Comparison of ENCODE assay signal across 26 cellular contexts in the genomic region with DNA sequence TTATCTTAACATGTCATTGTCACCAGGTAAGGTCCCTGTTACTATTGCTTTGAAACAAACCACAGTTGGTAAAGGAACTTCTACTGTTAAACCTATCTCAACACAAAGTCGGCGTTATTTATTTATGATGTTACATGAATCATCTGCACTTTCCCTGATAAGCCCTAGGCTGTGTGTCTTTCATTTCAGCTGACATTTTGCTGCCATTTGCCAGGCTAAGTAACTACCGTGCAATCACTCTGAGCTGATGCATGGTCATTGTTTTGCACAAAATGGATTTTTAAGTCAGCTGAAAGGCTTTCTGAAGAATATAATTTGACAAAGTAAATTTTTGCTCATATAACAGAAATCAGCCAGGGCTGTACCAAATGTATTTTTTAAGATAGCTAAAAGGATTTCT.
DNase-seq lines count a peak whose midpoint lies in the region; ATAC-seq, FAIRE-seq and TF ChIP-seq lines count a peak whose summit lies in the region.
"Had no signal": no experiment of that assay in that cellular context is flagged by ENCODE, and none has a peak within 500 bp of the region (broad histone marks: within the 10 kb centered on the region; RNA-seq: fewer than 3 reads in every experiment).

No MANE protein-coding gene starts in this region.

- H3K79me2 ChIP-seq in PC-3 (ENCODE audit: low read length) (no peaks in the 10 kb centered on the region), keratinocyte (ENCODE audit: control insufficient read depth, insufficient read depth, low read length) (no peaks in the 10 kb centered on the region)

- H3K4me3 ChIP-seq in BE2C (ENCODE audit: low read depth, low read length): no peak overlapping the region
- H3K4me3 ChIP-seq in PC-3 (ENCODE audit: low read length): no peak overlapping the region
- no peak overlapping the region for H3K4me3 ChIP-seq in brain microvascular endothelial cell (ENCODE audit: low read depth, low read length)
- H3K4me3 ChIP-seq in keratinocyte (ENCODE audit: control insufficient read depth in 2 of 3, extremely low read depth in 1 of 3, insufficient read depth in 2 of 3, low read depth in 1 of 3, low read length in 3 of 3): no peak overlapping the region
- H3K4me3 ChIP-seq: K562 had no signal

- H3K9me3 ChIP-seq in BE2C (no peaks in the 10 kb centered on the region), PC-3 (ENCODE audit: low read length) (no peaks in the 10 kb centered on the region), keratinocyte (ENCODE audit: control insufficient read depth, low read depth, low read length) (peaks cover 6% of the 10 kb centered on the region)

- H3K9ac ChIP-seq in PC-3 (ENCODE audit: low read length): no peak overlapping the region
- H3K9ac ChIP-seq in keratinocyte (ENCODE audit: control insufficient read depth, extremely low read depth, insufficient read depth, low read length): no peak overlapping the region

- dilution Hi-C loops in keratinocyte (cut with MboI; ENCODE audit: extremely low pct_ligation_motif_present, low sequenced_read_pairs): no loop called here

- in situ Hi-C loops in brain microvascular endothelial cell (cut with HindIII; ENCODE audit: low pct_ligation_motif_present, low sequenced_read_pairs): no loop called here

- ATAC-seq in PC-3 (peak; percentile 38; the same call in 1 of the 2 replicates), GM19328 (IDR thresholded peaks at IDR 0.05; ENCODE audit: unreplicated experiment) (no peak), HG02885 (IDR thresholded peaks at IDR 0.05; ENCODE audit: poor library complexity, unreplicated experiment) (no peak)
- ATAC-seq: K562 had no signal

- H3K9me2 ChIP-seq in PC-3 (replicated peaks; ENCODE audit: low read length): no peaks in the 10 kb centered on the region

- CTCF ChIA-PET in PC-3 (lab: Charles Lee): no interaction called here
- CTCF ChIA-PET in activated naive CD4-positive, alpha-beta T cell treated with anti-CD3 and anti-CD28 coated beads for 36 hours (lab: Charles Lee): no interaction called here

- H3K9me3 Mint-ChIP-seq in activated naive CD4-positive, alpha-beta T cell treated with anti-CD3 and anti-CD28 coated beads for 36 hours: peaks cover 7% of the 10 kb centered on the region

- no peak overlapping the region for H2AFZ ChIP-seq in PC-3 (ENCODE audit: low read length)
- peak overlapping the region; percentile 5 for H2AFZ ChIP-seq in keratinocyte (ENCODE audit: control insufficient read depth, low read length)

- no peaks in the 10 kb centered on the region for H3K36me3 ChIP-seq in BE2C
- no peaks in the 10 kb centered on the region for H3K36me3 ChIP-seq in PC-3 (ENCODE audit: low read depth, low read length)
- no peaks in the 10 kb centered on the region for H3K36me3 ChIP-seq in brain microvascular endothelial cell (replicated peaks)
- H3K36me3 ChIP-seq in keratinocyte (ENCODE audit: control insufficient read depth in 2 of 2, extremely low read depth in 1 of 2, insufficient read depth in 2 of 2, low read length in 2 of 2): no peaks in the 10 kb centered on the region

- H3K4me1 ChIP-seq in BE2C: peaks cover 18% of the 10 kb centered on the region
- H3K4me1 ChIP-seq in PC-3 (ENCODE audit: insufficient read depth, low read length): no peaks in the 10 kb centered on the region
- peaks cover 6% of the 10 kb centered on the region for H3K4me1 ChIP-seq in keratinocyte (ENCODE audit: control insufficient read depth, extremely low read depth, insufficient read depth, low read length)

- no peaks in the 10 kb centered on the region for H3F3A ChIP-seq in PC-3 (ENCODE audit: low read length, unreplicated experiment)

- H3K27ac ChIP-seq in PC-3 (ENCODE audit: low read length): no peak overlapping the region
- no peak overlapping the region for H3K27ac ChIP-seq in brain microvascular endothelial cell
- H3K27ac ChIP-seq in keratinocyte (ENCODE audit: control insufficient read depth, insufficient read depth, low read length): no peak overlapping the region

- peak; percentile 55 for FAIRE-seq in keratinocyte (lab: Jason Lieb, UNC)
- FAIRE-seq: G401.6, GM12892, H1, K562 had no signal

- intact Hi-C loops in PC-3 (cut with micrococcal nuclease): no loop called here
- intact Hi-C loops in activated naive CD4-positive, alpha-beta T cell treated with anti-CD3 and anti-CD28 coated beads for 36 hours (cut with micrococcal nuclease): no loop called here

- H3K27me3 Mint-ChIP-seq in activated naive CD4-positive, alpha-beta T cell treated with anti-CD3 and anti-CD28 coated beads for 36 hours (ENCODE audit: low read depth): no peaks in the 10 kb centered on the region
- H3K27me3 Mint-ChIP-seq: CD8-positive, alpha-beta memory T cell had no signal

- DNase-seq in BE2C (peak; percentile 36), PC-3 (peak; percentile 16), brain microvascular endothelial cell (peak; percentile 9), keratinocyte (ENCODE audit: low read depth, low spot score) (no peak)
- no peak for DNase-seq in activated naive CD4-positive, alpha-beta T cell treated with anti-CD3 and anti-CD28 coated beads for 36 hours
- no peak for DNase-seq in stimulated activated CD4-positive, alpha-beta T cell treated with anti-CD3 and anti-CD28 coated beads, Interleukin-4, amount 100 ng/mL, for 1 hour
- DNase-seq: 8988T; C1 segment of cervical spinal cord; Calu3; CD8-positive, alpha-beta memory T cell; DMS153; MM.1S; NCI-H1048; NCI-H1436; NCI-H2029; NCI-H2227 treated with DMSO at 0.1 percent for 48 hours; NCI-H524; NCI-H82; Right ventricle myocardium superior; SW 1271 had no signal

- H3K9me1 ChIP-seq in keratinocyte (ENCODE audit: control insufficient read depth, extremely low read depth, insufficient read depth, low read length): no peaks in the 10 kb centered on the region

- H3K36me3 Mint-ChIP-seq in activated naive CD4-positive, alpha-beta T cell treated with anti-CD3 and anti-CD28 coated beads for 36 hours (ENCODE audit: low read depth): peaks cover 2% of the 10 kb centered on the region
- H3K36me3 Mint-ChIP-seq: CD8-positive, alpha-beta memory T cell had no signal

- no peaks in the 10 kb centered on the region for H4K20me1 ChIP-seq in PC-3 (ENCODE audit: low read length)
- no peaks in the 10 kb centered on the region for H4K20me1 ChIP-seq in keratinocyte (ENCODE audit: control insufficient read depth, extremely low read depth, insufficient read depth, low read length)

- no TSS peak for BruUV-seq in PC-3 (replicated peaks; lab: Mats Ljungman, UMichigan)

- H3K4me2 ChIP-seq in PC-3 (ENCODE audit: low read length) (no peak overlapping the region), keratinocyte (ENCODE audit: control insufficient read depth, extremely low read depth, insufficient read depth, low read depth, low read length) (no peak overlapping the region)

- TF ChIP-seq CTCF in BE2C (IDR thresholded peaks at IDR 0.05; ENCODE audit: low read depth, low read length): no peak
- TF ChIP-seq CTCF in PC-3 (conservative IDR thresholded peaks at IDR 0.05; ENCODE audit: low read depth, low read length): no peak
- TF ChIP-seq CTCF in brain microvascular endothelial cell (IDR thresholded peaks at IDR 0.05; ENCODE audit: low read depth, low read length, missing control alignments): no peak
- no peak for TF ChIP-seq CTCF in keratinocyte (optimal IDR thresholded peaks at IDR 0.05 in 1 of 3, IDR thresholded peaks at IDR 0.05 in 1 of 3, conservative IDR thresholded peaks at IDR 0.05 in 1 of 3; ENCODE audit: extremely low read depth in 1 of 3, insufficient read depth in 2 of 3, low read length in 3 of 3)

- H3K4me1 Mint-ChIP-seq in activated naive CD4-positive, alpha-beta T cell treated with anti-CD3 and anti-CD28 coated beads for 36 hours (ENCODE audit: low read depth): no peaks in the 10 kb centered on the region
- H3K4me1 Mint-ChIP-seq: CD8-positive, alpha-beta memory T cell had no signal

- H3K27ac Mint-ChIP-seq in activated naive CD4-positive, alpha-beta T cell treated with anti-CD3 and anti-CD28 coated beads for 36 hours: no peak overlapping the region
- H3K27ac Mint-ChIP-seq: CD8-positive, alpha-beta memory T cell had no signal

- H3K4me3 Mint-ChIP-seq in activated naive CD4-positive, alpha-beta T cell treated with anti-CD3 and anti-CD28 coated beads for 36 hours: no peak overlapping the region
- H3K4me3 Mint-ChIP-seq: CD8-positive, alpha-beta memory T cell had no signal

- POLR2A ChIA-PET in PC-3 (lab: Charles Lee; ENCODE audit: unreplicated experiment): no interaction called here

- no peaks in the 10 kb centered on the region for H3K27me3 ChIP-seq in BE2C
- no peaks in the 10 kb centered on the region for H3K27me3 ChIP-seq in PC-3 (ENCODE audit: low read length)
- H3K27me3 ChIP-seq in brain microvascular endothelial cell (replicated peaks): no peaks in the 10 kb centered on the region
- no peaks in the 10 kb centered on the region for H3K27me3 ChIP-seq in keratinocyte (ENCODE audit: control insufficient read depth, extremely low read depth, insufficient read depth, low read length)

Comparison
In these comparisons a context has a peak if more than half of its experiments do, and no peak if none do; other contexts are left out.
1. DNase-seq: peak in BE2C (single experiment), PC-3 (single experiment) and brain microvascular endothelial cell (single experiment); none in keratinocyte (single experiment), activated naive CD4-positive, alpha-beta T cell treated with anti-CD3 and anti-CD28 coated beads for 36 hours (single experiment) and stimulated activated CD4-positive, alpha-beta T cell treated with anti-CD3 and anti-CD28 coated beads, Interleukin-4, amount 100 ng/mL, for 1 hour (single experiment).